ENCODE assay signal across 1 cellular context in the genomic region with DNA sequence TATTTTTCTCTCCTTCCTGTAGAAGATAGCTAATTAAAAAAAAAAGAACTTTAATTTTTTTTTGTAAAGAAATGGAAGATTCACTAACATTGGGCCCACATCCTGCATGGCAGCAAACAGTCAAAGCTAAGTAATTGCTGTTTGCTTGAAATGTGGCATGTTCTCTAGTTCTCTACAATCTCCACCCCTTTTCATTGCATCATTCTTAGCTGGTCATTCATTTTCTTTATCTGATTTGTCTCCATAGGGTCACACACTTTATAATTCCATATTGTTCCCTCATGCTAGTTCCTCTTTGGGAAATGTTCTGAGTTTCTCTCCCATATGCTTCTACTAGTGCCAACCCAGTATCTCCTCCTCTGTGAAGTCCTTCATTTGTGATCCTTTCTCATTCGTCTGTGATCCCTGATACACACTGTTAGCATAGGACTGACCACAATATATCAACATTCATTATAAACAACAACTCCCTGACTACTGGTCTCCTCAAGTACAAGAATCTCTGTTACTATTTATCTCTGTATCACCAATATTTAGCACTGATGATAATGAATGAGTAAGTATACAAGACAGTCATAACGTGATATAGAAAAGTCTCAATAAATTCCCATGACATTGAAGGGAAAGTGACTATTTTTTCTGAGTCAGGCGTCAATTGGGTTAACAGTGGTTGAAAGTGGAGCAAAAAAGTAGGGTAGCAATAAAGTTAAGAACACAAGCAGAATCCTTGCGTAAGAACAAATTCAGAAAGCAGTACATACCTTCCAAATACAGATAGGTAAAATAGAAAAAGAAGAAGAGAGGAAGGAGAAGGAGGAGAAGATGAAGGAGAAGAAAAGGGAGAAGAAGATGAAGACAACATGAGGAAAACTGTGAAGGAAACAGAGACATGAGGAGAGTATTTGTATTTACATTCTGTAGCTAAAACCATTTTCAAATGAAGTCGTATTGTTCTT.
TF ChIP-seq lines count a peak whose summit lies in the region.

No MANE protein-coding gene starts in this region.

TF ChIP-seq in K562, 482 proteins besides CTCF, POLR2A, EP300 and RAD21 (continued from another document and continues in another):
- TF ChIP-seq, protein P1, sequence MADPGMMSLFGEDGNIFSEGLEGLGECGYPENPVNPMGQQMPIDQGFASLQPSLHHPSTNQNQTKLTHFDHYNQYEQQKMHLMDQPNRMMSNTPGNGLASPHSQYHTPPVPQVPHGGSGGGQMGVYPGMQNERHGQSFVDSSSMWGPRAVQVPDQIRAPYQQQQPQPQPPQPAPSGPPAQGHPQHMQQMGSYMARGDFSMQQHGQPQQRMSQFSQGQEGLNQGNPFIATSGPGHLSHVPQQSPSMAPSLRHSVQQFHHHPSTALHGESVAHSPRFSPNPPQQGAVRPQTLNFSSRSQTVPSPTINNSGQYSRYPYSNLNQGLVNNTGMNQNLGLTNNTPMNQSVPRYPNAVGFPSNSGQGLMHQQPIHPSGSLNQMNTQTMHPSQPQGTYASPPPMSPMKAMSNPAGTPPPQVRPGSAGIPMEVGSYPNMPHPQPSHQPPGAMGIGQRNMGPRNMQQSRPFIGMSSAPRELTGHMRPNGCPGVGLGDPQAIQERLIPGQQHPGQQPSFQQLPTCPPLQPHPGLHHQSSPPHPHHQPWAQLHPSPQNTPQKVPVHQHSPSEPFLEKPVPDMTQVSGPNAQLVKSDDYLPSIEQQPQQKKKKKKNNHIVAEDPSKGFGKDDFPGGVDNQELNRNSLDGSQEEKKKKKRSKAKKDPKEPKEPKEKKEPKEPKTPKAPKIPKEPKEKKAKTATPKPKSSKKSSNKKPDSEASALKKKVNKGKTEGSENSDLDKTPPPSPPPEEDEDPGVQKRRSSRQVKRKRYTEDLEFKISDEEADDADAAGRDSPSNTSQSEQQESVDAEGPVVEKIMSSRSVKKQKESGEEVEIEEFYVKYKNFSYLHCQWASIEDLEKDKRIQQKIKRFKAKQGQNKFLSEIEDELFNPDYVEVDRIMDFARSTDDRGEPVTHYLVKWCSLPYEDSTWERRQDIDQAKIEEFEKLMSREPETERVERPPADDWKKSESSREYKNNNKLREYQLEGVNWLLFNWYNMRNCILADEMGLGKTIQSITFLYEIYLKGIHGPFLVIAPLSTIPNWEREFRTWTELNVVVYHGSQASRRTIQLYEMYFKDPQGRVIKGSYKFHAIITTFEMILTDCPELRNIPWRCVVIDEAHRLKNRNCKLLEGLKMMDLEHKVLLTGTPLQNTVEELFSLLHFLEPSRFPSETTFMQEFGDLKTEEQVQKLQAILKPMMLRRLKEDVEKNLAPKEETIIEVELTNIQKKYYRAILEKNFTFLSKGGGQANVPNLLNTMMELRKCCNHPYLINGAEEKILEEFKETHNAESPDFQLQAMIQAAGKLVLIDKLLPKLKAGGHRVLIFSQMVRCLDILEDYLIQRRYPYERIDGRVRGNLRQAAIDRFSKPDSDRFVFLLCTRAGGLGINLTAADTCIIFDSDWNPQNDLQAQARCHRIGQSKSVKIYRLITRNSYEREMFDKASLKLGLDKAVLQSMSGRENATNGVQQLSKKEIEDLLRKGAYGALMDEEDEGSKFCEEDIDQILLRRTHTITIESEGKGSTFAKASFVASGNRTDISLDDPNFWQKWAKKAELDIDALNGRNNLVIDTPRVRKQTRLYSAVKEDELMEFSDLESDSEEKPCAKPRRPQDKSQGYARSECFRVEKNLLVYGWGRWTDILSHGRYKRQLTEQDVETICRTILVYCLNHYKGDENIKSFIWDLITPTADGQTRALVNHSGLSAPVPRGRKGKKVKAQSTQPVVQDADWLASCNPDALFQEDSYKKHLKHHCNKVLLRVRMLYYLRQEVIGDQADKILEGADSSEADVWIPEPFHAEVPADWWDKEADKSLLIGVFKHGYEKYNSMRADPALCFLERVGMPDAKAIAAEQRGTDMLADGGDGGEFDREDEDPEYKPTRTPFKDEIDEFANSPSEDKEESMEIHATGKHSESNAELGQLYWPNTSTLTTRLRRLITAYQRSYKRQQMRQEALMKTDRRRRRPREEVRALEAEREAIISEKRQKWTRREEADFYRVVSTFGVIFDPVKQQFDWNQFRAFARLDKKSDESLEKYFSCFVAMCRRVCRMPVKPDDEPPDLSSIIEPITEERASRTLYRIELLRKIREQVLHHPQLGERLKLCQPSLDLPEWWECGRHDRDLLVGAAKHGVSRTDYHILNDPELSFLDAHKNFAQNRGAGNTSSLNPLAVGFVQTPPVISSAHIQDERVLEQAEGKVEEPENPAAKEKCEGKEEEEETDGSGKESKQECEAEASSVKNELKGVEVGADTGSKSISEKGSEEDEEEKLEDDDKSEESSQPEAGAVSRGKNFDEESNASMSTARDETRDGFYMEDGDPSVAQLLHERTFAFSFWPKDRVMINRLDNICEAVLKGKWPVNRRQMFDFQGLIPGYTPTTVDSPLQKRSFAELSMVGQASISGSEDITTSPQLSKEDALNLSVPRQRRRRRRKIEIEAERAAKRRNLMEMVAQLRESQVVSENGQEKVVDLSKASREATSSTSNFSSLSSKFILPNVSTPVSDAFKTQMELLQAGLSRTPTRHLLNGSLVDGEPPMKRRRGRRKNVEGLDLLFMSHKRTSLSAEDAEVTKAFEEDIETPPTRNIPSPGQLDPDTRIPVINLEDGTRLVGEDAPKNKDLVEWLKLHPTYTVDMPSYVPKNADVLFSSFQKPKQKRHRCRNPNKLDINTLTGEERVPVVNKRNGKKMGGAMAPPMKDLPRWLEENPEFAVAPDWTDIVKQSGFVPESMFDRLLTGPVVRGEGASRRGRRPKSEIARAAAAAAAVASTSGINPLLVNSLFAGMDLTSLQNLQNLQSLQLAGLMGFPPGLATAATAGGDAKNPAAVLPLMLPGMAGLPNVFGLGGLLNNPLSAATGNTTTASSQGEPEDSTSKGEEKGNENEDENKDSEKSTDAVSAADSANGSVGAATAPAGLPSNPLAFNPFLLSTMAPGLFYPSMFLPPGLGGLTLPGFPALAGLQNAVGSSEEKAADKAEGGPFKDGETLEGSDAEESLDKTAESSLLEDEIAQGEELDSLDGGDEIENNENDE (IDR thresholded peaks at IDR 0.05; ENCODE audit: low read depth, low read length): no peak
- TF ChIP-seq ZNF41 (CRISPR knock-in tag; conservative IDR thresholded peaks at IDR 0.05): 0 out of 2 replicates have a peak, but pooled peaks have one; percentile 3
- no peak for TF ChIP-seq ZNF184 (CRISPR knock-in tag; IDR thresholded peaks at IDR 0.05)
- no peak for TF ChIP-seq PTBP1 (IDR thresholded peaks at IDR 0.05; ENCODE audit: low read depth, low read length)
- no peak for TF ChIP-seq HDGF (IDR thresholded peaks at IDR 0.05)
- TF ChIP-seq, protein P2, sequence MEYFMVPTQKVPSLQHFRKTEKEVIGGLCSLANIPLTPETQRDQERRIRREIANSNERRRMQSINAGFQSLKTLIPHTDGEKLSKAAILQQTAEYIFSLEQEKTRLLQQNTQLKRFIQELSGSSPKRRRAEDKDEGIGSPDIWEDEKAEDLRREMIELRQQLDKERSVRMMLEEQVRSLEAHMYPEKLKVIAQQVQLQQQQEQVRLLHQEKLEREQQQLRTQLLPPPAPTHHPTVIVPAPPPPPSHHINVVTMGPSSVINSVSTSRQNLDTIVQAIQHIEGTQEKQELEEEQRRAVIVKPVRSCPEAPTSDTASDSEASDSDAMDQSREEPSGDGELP (CRISPR knock-in tag; IDR thresholded peaks at IDR 0.05; ENCODE audit: borderline replicate concordance): no peak
- no peak for TF ChIP-seq CCAR2 (IDR thresholded peaks at IDR 0.05; ENCODE audit: low read depth, low read length)
- no peak for TF ChIP-seq TFAM (CRISPR knock-in tag; conservative IDR thresholded peaks at IDR 0.05)
- TF ChIP-seq, protein P3, sequence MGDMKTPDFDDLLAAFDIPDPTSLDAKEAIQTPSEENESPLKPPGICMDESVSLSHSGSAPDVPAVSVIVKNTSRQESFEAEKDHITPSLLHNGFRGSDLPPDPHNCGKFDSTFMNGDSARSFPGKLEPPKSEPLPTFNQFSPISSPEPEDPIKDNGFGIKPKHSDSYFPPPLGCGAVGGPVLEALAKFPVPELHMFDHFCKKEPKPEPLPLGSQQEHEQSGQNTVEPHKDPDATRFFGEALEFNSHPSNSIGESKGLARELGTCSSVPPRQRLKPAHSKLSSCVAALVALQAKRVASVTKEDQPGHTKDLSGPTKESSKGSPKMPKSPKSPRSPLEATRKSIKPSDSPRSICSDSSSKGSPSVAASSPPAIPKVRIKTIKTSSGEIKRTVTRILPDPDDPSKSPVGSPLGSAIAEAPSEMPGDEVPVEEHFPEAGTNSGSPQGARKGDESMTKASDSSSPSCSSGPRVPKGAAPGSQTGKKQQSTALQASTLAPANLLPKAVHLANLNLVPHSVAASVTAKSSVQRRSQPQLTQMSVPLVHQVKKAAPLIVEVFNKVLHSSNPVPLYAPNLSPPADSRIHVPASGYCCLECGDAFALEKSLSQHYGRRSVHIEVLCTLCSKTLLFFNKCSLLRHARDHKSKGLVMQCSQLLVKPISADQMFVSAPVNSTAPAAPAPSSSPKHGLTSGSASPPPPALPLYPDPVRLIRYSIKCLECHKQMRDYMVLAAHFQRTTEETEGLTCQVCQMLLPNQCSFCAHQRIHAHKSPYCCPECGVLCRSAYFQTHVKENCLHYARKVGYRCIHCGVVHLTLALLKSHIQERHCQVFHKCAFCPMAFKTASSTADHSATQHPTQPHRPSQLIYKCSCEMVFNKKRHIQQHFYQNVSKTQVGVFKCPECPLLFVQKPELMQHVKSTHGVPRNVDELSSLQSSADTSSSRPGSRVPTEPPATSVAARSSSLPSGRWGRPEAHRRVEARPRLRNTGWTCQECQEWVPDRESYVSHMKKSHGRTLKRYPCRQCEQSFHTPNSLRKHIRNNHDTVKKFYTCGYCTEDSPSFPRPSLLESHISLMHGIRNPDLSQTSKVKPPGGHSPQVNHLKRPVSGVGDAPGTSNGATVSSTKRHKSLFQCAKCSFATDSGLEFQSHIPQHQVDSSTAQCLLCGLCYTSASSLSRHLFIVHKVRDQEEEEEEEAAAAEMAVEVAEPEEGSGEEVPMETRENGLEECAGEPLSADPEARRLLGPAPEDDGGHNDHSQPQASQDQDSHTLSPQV (IDR thresholded peaks at IDR 0.05): peak; percentile 94
- TF ChIP-seq, protein P4, sequence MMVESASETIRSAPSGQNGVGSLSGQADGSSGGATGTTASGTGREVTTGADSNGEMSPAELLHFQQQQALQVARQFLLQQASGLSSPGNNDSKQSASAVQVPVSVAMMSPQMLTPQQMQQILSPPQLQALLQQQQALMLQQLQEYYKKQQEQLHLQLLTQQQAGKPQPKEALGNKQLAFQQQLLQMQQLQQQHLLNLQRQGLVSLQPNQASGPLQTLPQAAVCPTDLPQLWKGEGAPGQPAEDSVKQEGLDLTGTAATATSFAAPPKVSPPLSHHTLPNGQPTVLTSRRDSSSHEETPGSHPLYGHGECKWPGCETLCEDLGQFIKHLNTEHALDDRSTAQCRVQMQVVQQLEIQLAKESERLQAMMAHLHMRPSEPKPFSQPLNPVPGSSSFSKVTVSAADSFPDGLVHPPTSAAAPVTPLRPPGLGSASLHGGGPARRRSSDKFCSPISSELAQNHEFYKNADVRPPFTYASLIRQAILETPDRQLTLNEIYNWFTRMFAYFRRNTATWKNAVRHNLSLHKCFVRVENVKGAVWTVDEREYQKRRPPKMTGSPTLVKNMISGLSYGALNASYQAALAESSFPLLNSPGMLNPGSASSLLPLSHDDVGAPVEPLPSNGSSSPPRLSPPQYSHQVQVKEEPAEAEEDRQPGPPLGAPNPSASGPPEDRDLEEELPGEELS (CRISPR knock-in tag; IDR thresholded peaks at IDR 0.05; ENCODE audit: borderline replicate concordance): no peak
- TF ChIP-seq, protein P5, sequence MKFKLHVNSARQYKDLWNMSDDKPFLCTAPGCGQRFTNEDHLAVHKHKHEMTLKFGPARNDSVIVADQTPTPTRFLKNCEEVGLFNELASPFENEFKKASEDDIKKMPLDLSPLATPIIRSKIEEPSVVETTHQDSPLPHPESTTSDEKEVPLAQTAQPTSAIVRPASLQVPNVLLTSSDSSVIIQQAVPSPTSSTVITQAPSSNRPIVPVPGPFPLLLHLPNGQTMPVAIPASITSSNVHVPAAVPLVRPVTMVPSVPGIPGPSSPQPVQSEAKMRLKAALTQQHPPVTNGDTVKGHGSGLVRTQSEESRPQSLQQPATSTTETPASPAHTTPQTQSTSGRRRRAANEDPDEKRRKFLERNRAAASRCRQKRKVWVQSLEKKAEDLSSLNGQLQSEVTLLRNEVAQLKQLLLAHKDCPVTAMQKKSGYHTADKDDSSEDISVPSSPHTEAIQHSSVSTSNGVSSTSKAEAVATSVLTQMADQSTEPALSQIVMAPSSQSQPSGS (CRISPR knock-in tag; IDR thresholded peaks at IDR 0.05): no peak
- TF ChIP-seq RBM25 (IDR thresholded peaks at IDR 0.05; ENCODE audit: low read depth, low read length, severe bottlenecking): no peak
- TF ChIP-seq FOXJ3 (CRISPR knock-in tag; IDR thresholded peaks at IDR 0.05): no peak
- TF ChIP-seq ZNF445 (CRISPR knock-in tag; IDR thresholded peaks at IDR 0.05; ENCODE audit: low read depth): no peak
- TF ChIP-seq ZNF785 (CRISPR knock-in tag; IDR thresholded peaks at IDR 0.05): no peak
- no peak for TF ChIP-seq PHF21A (IDR thresholded peaks at IDR 0.05; ENCODE audit: borderline replicate concordance, low read depth)
- TF ChIP-seq PML (IDR thresholded peaks at IDR 0.05; ENCODE audit: low read length): no peak
- no peak for TF ChIP-seq SMARCC2 (IDR thresholded peaks at IDR 0.05; ENCODE audit: low read depth)
- TF ChIP-seq, protein P6, sequence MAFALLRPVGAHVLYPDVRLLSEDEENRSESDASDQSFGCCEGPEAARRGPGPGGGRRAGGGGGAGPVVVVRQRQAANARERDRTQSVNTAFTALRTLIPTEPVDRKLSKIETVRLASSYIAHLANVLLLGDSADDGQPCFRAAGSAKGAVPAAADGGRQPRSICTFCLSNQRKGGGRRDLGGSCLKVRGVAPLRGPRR (CRISPR knock-in tag; IDR thresholded peaks at IDR 0.05): no peak
- TF ChIP-seq ZBTB7A (IDR thresholded peaks at IDR 0.05; ENCODE audit: borderline replicate concordance, control insufficient read depth, low read depth, low read length): no peak
- TF ChIP-seq, protein P7, sequence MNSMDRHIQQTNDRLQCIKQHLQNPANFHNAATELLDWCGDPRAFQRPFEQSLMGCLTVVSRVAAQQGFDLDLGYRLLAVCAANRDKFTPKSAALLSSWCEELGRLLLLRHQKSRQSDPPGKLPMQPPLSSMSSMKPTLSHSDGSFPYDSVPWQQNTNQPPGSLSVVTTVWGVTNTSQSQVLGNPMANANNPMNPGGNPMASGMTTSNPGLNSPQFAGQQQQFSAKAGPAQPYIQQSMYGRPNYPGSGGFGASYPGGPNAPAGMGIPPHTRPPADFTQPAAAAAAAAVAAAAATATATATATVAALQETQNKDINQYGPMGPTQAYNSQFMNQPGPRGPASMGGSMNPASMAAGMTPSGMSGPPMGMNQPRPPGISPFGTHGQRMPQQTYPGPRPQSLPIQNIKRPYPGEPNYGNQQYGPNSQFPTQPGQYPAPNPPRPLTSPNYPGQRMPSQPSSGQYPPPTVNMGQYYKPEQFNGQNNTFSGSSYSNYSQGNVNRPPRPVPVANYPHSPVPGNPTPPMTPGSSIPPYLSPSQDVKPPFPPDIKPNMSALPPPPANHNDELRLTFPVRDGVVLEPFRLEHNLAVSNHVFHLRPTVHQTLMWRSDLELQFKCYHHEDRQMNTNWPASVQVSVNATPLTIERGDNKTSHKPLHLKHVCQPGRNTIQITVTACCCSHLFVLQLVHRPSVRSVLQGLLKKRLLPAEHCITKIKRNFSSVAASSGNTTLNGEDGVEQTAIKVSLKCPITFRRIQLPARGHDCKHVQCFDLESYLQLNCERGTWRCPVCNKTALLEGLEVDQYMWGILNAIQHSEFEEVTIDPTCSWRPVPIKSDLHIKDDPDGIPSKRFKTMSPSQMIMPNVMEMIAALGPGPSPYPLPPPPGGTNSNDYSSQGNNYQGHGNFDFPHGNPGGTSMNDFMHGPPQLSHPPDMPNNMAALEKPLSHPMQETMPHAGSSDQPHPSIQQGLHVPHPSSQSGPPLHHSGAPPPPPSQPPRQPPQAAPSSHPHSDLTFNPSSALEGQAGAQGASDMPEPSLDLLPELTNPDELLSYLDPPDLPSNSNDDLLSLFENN (IDR thresholded peaks at IDR 0.05; ENCODE audit: low read depth in 2 of 2, low read length in 2 of 2): no peak
- no peak for TF ChIP-seq GABPB2 (CRISPR knock-in tag; conservative IDR thresholded peaks at IDR 0.05)
- TF ChIP-seq ZNF444 (CRISPR knock-in tag; IDR thresholded peaks at IDR 0.05): no peak
- no peak for TF ChIP-seq CHD1 (IDR thresholded peaks at IDR 0.05; ENCODE audit: low read length)
- TF ChIP-seq TEAD1 (CRISPR knock-in tag; IDR thresholded peaks at IDR 0.05): 0 out of 4 replicates have a peak, but pooled peaks have one; percentile 6 to 18
- no peak for TF ChIP-seq BHLHE40 (IDR thresholded peaks at IDR 0.05; ENCODE audit: low read length)
